25 cellular contexts compared by ENCODE assay signal in genomic region chr20:44410583-44411019, GRCh38. TPM values are rescaled to one million over a fixed set of nuclear protein-coding genes. Genes with fewer than 3 reads are reported as not detected.
DNase-seq lines count a peak whose midpoint lies in the region; ATAC-seq and TF ChIP-seq lines count a peak whose summit lies in the region.
"Had no signal": no experiment of that assay in that cellular context is flagged by ENCODE, and none has a peak within 500 bp of the region (broad histone marks: within the 10 kb centered on the region; RNA-seq: fewer than 3 reads in every experiment).

No MANE protein-coding gene starts in this region.

- H3K27me3 ChIP-seq in MG63: no peaks in the 10 kb centered on the region
- H3K27me3 ChIP-seq: BLaER1 had no signal

- CTCF ChIA-PET in activated CD4-positive, alpha-beta memory T cell treated with anti-CD3 and anti-CD28 coated beads, Interleukin-2, amount 10 ng/mL, durations not matched to agents 7 days and 5 days (lab: Charles Lee): no interaction called here

- peaks cover 5% of the 10 kb centered on the region for H3K27me3 Mint-ChIP-seq in activated naive CD4-positive, alpha-beta T cell treated with anti-CD3 and anti-CD28 coated beads, Interleukin-2, amount 50 U/mL, for 24 hours
- peaks cover 8% of the 10 kb centered on the region for H3K27me3 Mint-ChIP-seq in nephron (ENCODE audit: low read depth)
- H3K27me3 Mint-ChIP-seq in type B pancreatic cell: peaks cover 5% of the 10 kb centered on the region
- H3K27me3 Mint-ChIP-seq in activated CD4-positive, alpha-beta memory T cell treated with anti-CD3 and anti-CD28 coated beads, Interleukin-2, amount 10 ng/mL, durations not matched to agents 7 days and 5 days: peaks cover 1% of the 10 kb centered on the region
- peaks cover 8% of the 10 kb centered on the region for H3K27me3 Mint-ChIP-seq in activated naive CD8-positive, alpha-beta T cell treated with anti-CD3 and anti-CD28 coated beads, Interleukin-2, amount 50 U/mL, for 24 hours

- H3K4me3 ChIP-seq in MG63: no peak overlapping the region
- H3K4me3 ChIP-seq: BLaER1, PC-9 had no signal

- H3K9me3 Mint-ChIP-seq in activated naive CD4-positive, alpha-beta T cell treated with anti-CD3 and anti-CD28 coated beads, Interleukin-2, amount 50 U/mL, for 24 hours: no peaks in the 10 kb centered on the region
- H3K9me3 Mint-ChIP-seq in nephron: no peaks in the 10 kb centered on the region
- H3K9me3 Mint-ChIP-seq in type B pancreatic cell: no peaks in the 10 kb centered on the region
- H3K9me3 Mint-ChIP-seq in activated CD4-positive, alpha-beta memory T cell treated with anti-CD3 and anti-CD28 coated beads, Interleukin-2, amount 10 ng/mL, durations not matched to agents 7 days and 5 days: no peaks in the 10 kb centered on the region
- no peaks in the 10 kb centered on the region for H3K9me3 Mint-ChIP-seq in activated naive CD8-positive, alpha-beta T cell treated with anti-CD3 and anti-CD28 coated beads, Interleukin-2, amount 50 U/mL, for 24 hours
- H3K9me3 Mint-ChIP-seq: CD4-positive, alpha-beta T cell; H9 had no signal

- POLR2A ChIA-PET in activated CD4-positive, alpha-beta memory T cell treated with anti-CD3 and anti-CD28 coated beads, Interleukin-2, amount 10 ng/mL, durations not matched to agents 7 days and 5 days (lab: Charles Lee): no interaction called here

- no peaks in the 10 kb centered on the region for H3K36me3 ChIP-seq in MG63
- H3K36me3 ChIP-seq: BLaER1 had no signal

- no peak for DNase-seq in activated naive CD4-positive, alpha-beta T cell (lab: John Stamatoyannopoulos, UW)
- DNase-seq in left lobe of liver (ENCODE audit: low spot score) (no peak), type B pancreatic cell (ENCODE audit: extremely low spot score, unreplicated experiment) (no peak), MG63 (no peak)
- DNase-seq in activated CD4-positive, alpha-beta memory T cell treated with anti-CD3 and anti-CD28 coated beads, Interleukin-2, amount 10 ng/mL, durations not matched to agents 7 days and 5 days: no peak
- no peak for DNase-seq in activated naive CD8-positive, alpha-beta T cell treated with anti-CD3 and anti-CD28 coated beads, Interleukin-2, amount 50 U/mL, for 24 hours
- DNase-seq: ACHN; CD4-positive, alpha-beta T cell; COR-L47; DMS 273 treated with DMSO at 0.1 percent for 48 hours; DMS79 treated with DMSO at 0.1 percent for 48 hours; H9; Karpas-422; NCI-H1417 treated with DMSO at 0.1 percent for 48 hours; NCI-H187; NCI-H2107; NCI-H446 treated with DMSO at 0.1 percent for 48 hours; NCI-H526 treated with DMSO at 0.1 percent for 48 hours; PC-9; SIG-M5; SK-N-SH had no signal

- no peaks in the 10 kb centered on the region for H3K9me3 ChIP-seq in MG63
- H3K9me3 ChIP-seq: BLaER1, SK-N-SH had no signal

- H3K27ac Mint-ChIP-seq in activated naive CD4-positive, alpha-beta T cell treated with anti-CD3 and anti-CD28 coated beads, Interleukin-2, amount 50 U/mL, for 24 hours: peak overlapping the region; percentile 12
- H3K27ac Mint-ChIP-seq in nephron: peak overlapping the region in 2 of 3 experiments; percentile 44 to 77
- H3K27ac Mint-ChIP-seq in type B pancreatic cell: peak overlapping the region; percentile 34
- no peak overlapping the region for H3K27ac Mint-ChIP-seq in activated CD4-positive, alpha-beta memory T cell treated with anti-CD3 and anti-CD28 coated beads, Interleukin-2, amount 10 ng/mL, durations not matched to agents 7 days and 5 days
- no peak overlapping the region for H3K27ac Mint-ChIP-seq in activated naive CD8-positive, alpha-beta T cell treated with anti-CD3 and anti-CD28 coated beads, Interleukin-2, amount 50 U/mL, for 24 hours
- H3K27ac Mint-ChIP-seq: CD4-positive, alpha-beta T cell had no signal

- TF ChIP-seq CTCF in nephron (IDR thresholded peaks at IDR 0.05; ENCODE audit: unreplicated experiment in 3 of 3) (no peak), type B pancreatic cell (conservative IDR thresholded peaks at IDR 0.05) (no peak)

- no peak overlapping the region for H3K4me3 Mint-ChIP-seq in activated naive CD4-positive, alpha-beta T cell treated with anti-CD3 and anti-CD28 coated beads, Interleukin-2, amount 50 U/mL, for 24 hours
- H3K4me3 Mint-ChIP-seq in nephron: no peak overlapping the region
- H3K4me3 Mint-ChIP-seq in type B pancreatic cell: no peak overlapping the region
- no peak overlapping the region for H3K4me3 Mint-ChIP-seq in activated CD4-positive, alpha-beta memory T cell treated with anti-CD3 and anti-CD28 coated beads, Interleukin-2, amount 10 ng/mL, durations not matched to agents 7 days and 5 days
- H3K4me3 Mint-ChIP-seq in activated naive CD8-positive, alpha-beta T cell treated with anti-CD3 and anti-CD28 coated beads, Interleukin-2, amount 50 U/mL, for 24 hours: no peak overlapping the region
- H3K4me3 Mint-ChIP-seq: CD4-positive, alpha-beta T cell; H9 had no signal

- ATAC-seq in left lobe of liver: peak; percentile 2
- no peak for ATAC-seq in activated naive CD8-positive, alpha-beta T cell treated with anti-CD3 and anti-CD28 coated beads, Interleukin-2, amount 50 U/mL, for 24 hours

- no peaks in the 10 kb centered on the region for H3K36me3 Mint-ChIP-seq in activated naive CD4-positive, alpha-beta T cell treated with anti-CD3 and anti-CD28 coated beads, Interleukin-2, amount 50 U/mL, for 24 hours
- H3K36me3 Mint-ChIP-seq in nephron (ENCODE audit: low read depth): peaks cover 1% of the 10 kb centered on the region
- H3K36me3 Mint-ChIP-seq in type B pancreatic cell: no peaks in the 10 kb centered on the region
- H3K36me3 Mint-ChIP-seq in activated CD4-positive, alpha-beta memory T cell treated with anti-CD3 and anti-CD28 coated beads, Interleukin-2, amount 10 ng/mL, durations not matched to agents 7 days and 5 days (ENCODE audit: low read depth): no peaks in the 10 kb centered on the region
- H3K36me3 Mint-ChIP-seq in activated naive CD8-positive, alpha-beta T cell treated with anti-CD3 and anti-CD28 coated beads, Interleukin-2, amount 50 U/mL, for 24 hours (ENCODE audit: low read depth): no peaks in the 10 kb centered on the region

- no peaks in the 10 kb centered on the region for H3K4me1 Mint-ChIP-seq in activated naive CD4-positive, alpha-beta T cell treated with anti-CD3 and anti-CD28 coated beads, Interleukin-2, amount 50 U/mL, for 24 hours
- H3K4me1 Mint-ChIP-seq in nephron: peaks cover 11% of the 10 kb centered on the region
- H3K4me1 Mint-ChIP-seq in type B pancreatic cell (ENCODE audit: unreplicated experiment): no peaks in the 10 kb centered on the region
- no peaks in the 10 kb centered on the region for H3K4me1 Mint-ChIP-seq in activated CD4-positive, alpha-beta memory T cell treated with anti-CD3 and anti-CD28 coated beads, Interleukin-2, amount 10 ng/mL, durations not matched to agents 7 days and 5 days
- H3K4me1 Mint-ChIP-seq in activated naive CD8-positive, alpha-beta T cell treated with anti-CD3 and anti-CD28 coated beads, Interleukin-2, amount 50 U/mL, for 24 hours: no peaks in the 10 kb centered on the region

RNA-seq across cellular contexts. Expression of gene HNF4A, which starts 55.1 kb away (rescaled TPM):
- total RNA-seq in left lobe of liver (189 TPM), type B pancreatic cell (ENCODE audit: low replicate concordance) (19.9 and 41.7 TPM in 2 replicates)
- total RNA-seq in activated CD4-positive, alpha-beta memory T cell treated with anti-CD3 and anti-CD28 coated beads, Interleukin-2, amount 10 ng/mL, durations not matched to agents 7 days and 5 days: not detected
- total RNA-seq in MG63 (2014; rRNA removed; shearing (Covaris generic); ENCODE audit: low replicate concordance): not detected in 2 replicates
- total RNA-seq: CD4-positive, alpha-beta T cell; H9; M059J had no signal

Comparison
In these comparisons a context has a peak if more than half of its experiments do, and no peak if none do; other contexts are left out.
1. H3K27ac Mint-ChIP-seq: peak in activated naive CD4-positive, alpha-beta T cell treated with anti-CD3 and anti-CD28 coated beads, Interleukin-2, amount 50 U/mL, for 24 hours (single experiment), nephron (2 of 3) and type B pancreatic cell (single experiment); none in activated CD4-positive, alpha-beta memory T cell treated with anti-CD3 and anti-CD28 coated beads, Interleukin-2, amount 10 ng/mL, durations not matched to agents 7 days and 5 days (single experiment) and activated naive CD8-positive, alpha-beta T cell treated with anti-CD3 and anti-CD28 coated beads, Interleukin-2, amount 50 U/mL, for 24 hours (single experiment).
2. RNA of gene HNF4A, which starts 55.1 kb away (total RNA-seq): 189 TPM in left lobe of liver (single experiment) and 19.9 to 41.7 TPM in type B pancreatic cell; not detected in activated CD4-positive, alpha-beta memory T cell treated with anti-CD3 and anti-CD28 coated beads, Interleukin-2, amount 10 ng/mL, durations not matched to agents 7 days and 5 days and not detected in MG63; every median in the first group is over 10 times any median in the second.